In genomic region chr7:107799645-107800264, GRCh38 we compare ENCODE assay signal across 15 cellular contexts. TPM values are rescaled to one million over a fixed set of nuclear protein-coding genes. Genes with fewer than 3 reads are reported as not detected.
"Had no signal": no experiment of that assay in that cellular context is flagged by ENCODE, and none has a peak within 500 bp of the region (broad histone marks: within the 10 kb centered on the region; RNA-seq: fewer than 3 reads in every experiment).

No MANE protein-coding gene starts in this region.

- H3K4me1 Mint-ChIP-seq: nephron had no signal

- H3K27me3 ChIP-seq: cardiac muscle cell had no signal

- H3K9me3 Mint-ChIP-seq: dendritic cell treated with granulocyte-macrophage colony-stimulating factor and Interleukin-4, amounts not matched to agents 40 ng/mL and 50 ng/mL, for 4 days; nephron; type B pancreatic cell had no signal

- DNase-seq: activated CD4-positive, alpha-beta T cell treated with anti-CD3 and anti-CD28 coated beads for 4 hours; activated CD8-positive, alpha-beta memory T cell treated with anti-CD3 and anti-CD28 coated beads, Interleukin-2, amount 50 U/mL, for 48 hours; activated CD8-positive, alpha-beta T cell treated with anti-CD3 and anti-CD28 coated beads, Interleukin-2, amount 10 ng/mL, durations not matched to agents 7 days and 5 days; activated naive CD4-positive, alpha-beta T cell; hippocampal formation; kidney glomerular epithelial cell; mammary epithelial cell; occipital lobe; T-helper 1 cell had no signal

- FAIRE-seq: astrocyte had no signal

- H3K4me3 ChIP-seq: cardiac muscle cell had no signal

- H3K4me3 Mint-ChIP-seq: activated CD8-positive, alpha-beta T cell treated with anti-CD3 and anti-CD28 coated beads, Interleukin-2, amount 10 ng/mL, durations not matched to agents 7 days and 5 days; dendritic cell treated with granulocyte-macrophage colony-stimulating factor and Interleukin-4, amounts not matched to agents 40 ng/mL and 50 ng/mL, for 4 days; nephron; type B pancreatic cell had no signal

- H3K27ac ChIP-seq: cardiac muscle cell had no signal

- H3K36me3 Mint-ChIP-seq: type B pancreatic cell had no signal

- H3K36me3 ChIP-seq: cardiac muscle cell had no signal

- H3K27ac Mint-ChIP-seq: activated CD8-positive, alpha-beta T cell treated with anti-CD3 and anti-CD28 coated beads, Interleukin-2, amount 10 ng/mL, durations not matched to agents 7 days and 5 days; dendritic cell treated with granulocyte-macrophage colony-stimulating factor and Interleukin-4, amounts not matched to agents 40 ng/mL and 50 ng/mL, for 4 days; nephron; type B pancreatic cell had no signal

- ATAC-seq: activated CD8-positive, alpha-beta T cell treated with anti-CD3 and anti-CD28 coated beads, Interleukin-2, amount 10 ng/mL, durations not matched to agents 7 days and 5 days had no signal

RNA-seq across cellular contexts. Expression of gene SLC26A3, which starts 3.3 kb away (rescaled TPM):
- total RNA-seq: activated CD8-positive, alpha-beta T cell treated with anti-CD3 and anti-CD28 coated beads, Interleukin-2, amount 10 ng/mL, durations not matched to agents 7 days and 5 days; astrocyte; cardiac muscle cell; mammary epithelial cell; occipital lobe; skeletal muscle tissue had no signal
- polyA plus RNA-seq: mammary epithelial cell had no signal
